In the genomic region with DNA sequence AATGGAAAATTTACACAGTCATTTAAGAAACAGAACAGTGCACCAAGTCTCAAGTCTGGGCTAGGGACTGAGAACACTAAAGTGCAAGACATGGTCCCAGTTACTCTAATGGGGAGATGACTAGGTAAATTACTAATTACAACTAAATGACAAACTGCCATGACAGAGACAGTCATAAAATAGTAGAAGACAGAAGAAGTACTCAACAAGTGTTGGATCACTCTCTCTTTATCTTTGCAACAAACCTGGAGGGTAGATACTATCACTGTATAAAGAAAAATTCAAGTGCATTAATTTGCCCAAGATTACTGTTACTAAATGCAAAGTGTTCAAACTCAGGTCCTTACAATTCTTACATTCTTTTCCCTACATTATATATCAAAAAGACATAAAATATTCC, we compare ENCODE assay signal across 30 cellular contexts.
"Had no signal": no experiment of that assay in that cellular context is flagged by ENCODE, and none has a peak within 500 bp of the region (broad histone marks: within the 10 kb centered on the region; RNA-seq: fewer than 3 reads in every experiment).

No MANE protein-coding gene starts in this region.

- H3K27ac ChIP-seq: ovary had no signal

- H3K9me3 ChIP-seq: esophagus squamous epithelium, ovary, stomach, suprapubic skin had no signal

- H3K4me3 Mint-ChIP-seq: activated CD4-positive, alpha-beta memory T cell treated with anti-CD3 and anti-CD28 coated beads, Interleukin-2, amount 10 ng/mL, durations not matched to agents 7 days and 5 days; activated CD4-positive, alpha-beta T cell treated with anti-CD3 and anti-CD28 coated beads, Interleukin-2, amount 10 ng/mL, durations not matched to agents 7 days and 5 days; activated T-cell treated with anti-CD3 and anti-CD28 coated beads, Interleukin-2, amount 50 U/mL, for 4 hours; activated T-helper 17 cell treated with anti-CD3 and anti-CD28 coated beads, Interleukin-2, amount 50 U/mL, for 72 hours; naive B cell; nephron progenitor cell; stimulated activated naive B cell treated with anti-CD40 and anti-IgM and Interleukin-4, amounts not matched to agents 10 μg/mL and 1 μg/mL and 100 μg/mL, for 72 hours; T-helper 1 cell treated with Interleukin-12 subunit alpha and Interleukin-12 subunit beta and Interleukin-4 antibody, amounts not matched to agents 30 μg/mL and 1 μg/mL, for 36 hours had no signal

- H3K4me3 ChIP-seq: breast epithelium, esophagus squamous epithelium, heart right ventricle, lung, ovary, stomach, suprapubic skin, tibial artery had no signal

- H3K36me3 ChIP-seq: breast epithelium, esophagus squamous epithelium, heart right ventricle, ovary, stomach, suprapubic skin, tibial artery had no signal

- H3K36me3 Mint-ChIP-seq: naive B cell; stimulated activated naive B cell treated with anti-CD40 and anti-IgM and Interleukin-4, amounts not matched to agents 10 μg/mL and 1 μg/mL and 100 μg/mL, for 72 hours had no signal

- DNase-seq: activated CD4-positive, alpha-beta memory T cell treated with anti-CD3 and anti-CD28 coated beads, Interleukin-2, amount 10 ng/mL, durations not matched to agents 7 days and 5 days; activated CD4-positive, alpha-beta T cell treated with anti-CD3 and anti-CD28 coated beads, Interleukin-2, amount 10 ng/mL, durations not matched to agents 7 days and 5 days; activated CD4-positive, CD25-positive, alpha-beta regulatory T cell treated with anti-CD3 and anti-CD28 coated beads, Interleukin-2, amount 50 U/mL, for 72 hours; activated gamma-delta T cell treated with Interleukin-2 at 50 U/mL for 16 hours; activated naive CD4-positive, alpha-beta T cell treated with anti-CD3 and anti-CD28 coated beads, Interleukin-2, amount 50 U/mL, for 16 hours; activated T-cell treated with anti-CD3 and anti-CD28 coated beads, Interleukin-2, amount 50 U/mL, for 4 hours; central memory CD4-positive, alpha-beta T cell; dermis blood vessel endothelial cell; effector CD4-positive, alpha-beta T cell; esophagus squamous epithelium; foreskin melanocyte; heart right ventricle; mesendoderm; naive B cell; nephron progenitor cell; ovary; small intestine; stimulated activated CD4-positive, alpha-beta T cell treated with anti-CD3 and anti-CD28 coated beads, Interleukin-15, amount 100 ng/mL, for 24 hours; stimulated activated CD4-positive, alpha-beta T cell treated with anti-CD3 and anti-CD28 coated beads, Interleukin-2, amount 100 ng/mL, for 24 hours; stimulated activated naive B cell treated with anti-CD40 and anti-IgM and Interleukin-4, amounts not matched to agents 10 μg/mL and 1 μg/mL and 100 μg/mL, for 72 hours; stomach; SW 1271; T-helper 9 cell; tibial artery had no signal

- H3K27me3 ChIP-seq: breast epithelium, esophagus squamous epithelium, heart right ventricle, ovary, stomach, suprapubic skin, tibial artery had no signal

- H3K9me3 Mint-ChIP-seq: activated CD4-positive, alpha-beta memory T cell treated with anti-CD3 and anti-CD28 coated beads, Interleukin-2, amount 10 ng/mL, durations not matched to agents 7 days and 5 days had no signal

- H3K27ac Mint-ChIP-seq: activated CD4-positive, alpha-beta memory T cell treated with anti-CD3 and anti-CD28 coated beads, Interleukin-2, amount 10 ng/mL, durations not matched to agents 7 days and 5 days; activated CD4-positive, alpha-beta T cell treated with anti-CD3 and anti-CD28 coated beads, Interleukin-2, amount 10 ng/mL, durations not matched to agents 7 days and 5 days; activated T-helper 17 cell treated with anti-CD3 and anti-CD28 coated beads, Interleukin-2, amount 50 U/mL, for 72 hours; naive B cell; nephron progenitor cell; progenitor cell of endocrine pancreas; stimulated activated naive B cell treated with anti-CD40 and anti-IgM and Interleukin-4, amounts not matched to agents 10 μg/mL and 1 μg/mL and 100 μg/mL, for 72 hours; T-helper 1 cell treated with Interleukin-12 subunit alpha and Interleukin-12 subunit beta and Interleukin-4 antibody, amounts not matched to agents 30 μg/mL and 1 μg/mL, for 36 hours had no signal

- H3K27me3 Mint-ChIP-seq: activated CD4-positive, alpha-beta memory T cell treated with anti-CD3 and anti-CD28 coated beads, Interleukin-2, amount 10 ng/mL, durations not matched to agents 7 days and 5 days; activated CD4-positive, alpha-beta T cell treated with anti-CD3 and anti-CD28 coated beads, Interleukin-2, amount 10 ng/mL, durations not matched to agents 7 days and 5 days; activated T-helper 17 cell treated with anti-CD3 and anti-CD28 coated beads, Interleukin-2, amount 50 U/mL, for 72 hours; naive B cell; progenitor cell of endocrine pancreas; stimulated activated naive B cell treated with anti-CD40 and anti-IgM and Interleukin-4, amounts not matched to agents 10 μg/mL and 1 μg/mL and 100 μg/mL, for 72 hours had no signal

- H3K4me1 Mint-ChIP-seq: activated CD4-positive, alpha-beta memory T cell treated with anti-CD3 and anti-CD28 coated beads, Interleukin-2, amount 10 ng/mL, durations not matched to agents 7 days and 5 days; activated CD4-positive, alpha-beta T cell treated with anti-CD3 and anti-CD28 coated beads, Interleukin-2, amount 10 ng/mL, durations not matched to agents 7 days and 5 days; activated T-helper 17 cell treated with anti-CD3 and anti-CD28 coated beads, Interleukin-2, amount 50 U/mL, for 72 hours; naive B cell; stimulated activated naive B cell treated with anti-CD40 and anti-IgM and Interleukin-4, amounts not matched to agents 10 μg/mL and 1 μg/mL and 100 μg/mL, for 72 hours had no signal
